Comparison of ENCODE assay signal across 1 cellular context in genomic region chr19:6362351-6362801, GRCh38.
A peak's percentile ranks its signal among the peaks of the same experiment; 100 is the strongest.
TF ChIP-seq lines count a peak whose summit lies in the region.

No MANE protein-coding gene starts in this region.

TF ChIP-seq in HepG2, 621 proteins besides CTCF, POLR2A, EP300 and RAD21:
- TF ChIP-seq MTA1 (CRISPR knock-in tag; IDR thresholded peaks at IDR 0.05; ENCODE audit: borderline replicate concordance) (no peak), ZFP82 (CRISPR knock-in tag; IDR thresholded peaks at IDR 0.05; ENCODE audit: borderline replicate concordance) (0 out of 2 replicates have a peak, but pooled peaks have one; percentile 6)
